ENCODE assay signal across 9 cellular contexts in the genomic region with DNA sequence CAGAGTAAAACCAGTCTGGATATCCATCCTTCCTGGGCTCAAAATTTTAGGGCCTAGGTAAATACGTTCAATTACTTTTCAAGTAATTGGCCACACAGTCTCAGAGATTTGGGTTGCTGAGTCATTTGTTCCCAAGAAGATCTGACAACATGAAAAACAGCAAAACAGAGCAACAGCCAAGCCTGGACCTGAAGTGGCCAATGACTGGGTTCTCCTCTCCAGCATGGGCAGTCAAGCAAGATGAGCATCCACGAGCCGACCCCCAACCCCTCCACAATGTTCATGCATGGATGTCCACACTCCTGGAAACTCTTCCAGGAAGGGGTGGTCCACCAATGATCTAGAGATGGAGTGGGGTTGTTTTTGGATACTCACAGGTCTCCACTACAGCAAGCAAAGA.
DNase-seq lines count a peak whose midpoint lies in the region; ATAC-seq, FAIRE-seq and TF ChIP-seq lines count a peak whose summit lies in the region.
"Had no signal": no experiment of that assay in that cellular context is flagged by ENCODE, and none has a peak within 500 bp of the region (broad histone marks: within the 10 kb centered on the region; RNA-seq: fewer than 3 reads in every experiment).

No MANE protein-coding gene starts in this region.

- no peak for TF ChIP-seq EP300 in ovary (IDR thresholded peaks at IDR 0.05)

- no peaks in the 10 kb centered on the region for H3K27me3 ChIP-seq in CD4-positive, CD25-positive, alpha-beta regulatory T cell (ENCODE audit: control insufficient read depth, insufficient read depth, low read length)
- H3K27me3 ChIP-seq in endothelial cell of umbilical vein (ENCODE audit: control insufficient read depth in 2 of 2, insufficient read depth in 2 of 2, low read length in 2 of 2) (no peaks in the 10 kb centered on the region), ovary (no peaks in the 10 kb centered on the region), neuronal stem cell (ENCODE audit: control insufficient read depth in 3 of 3, insufficient read depth in 3 of 3, low read depth in 1 of 3, low read length in 3 of 3) (no peaks in the 10 kb centered on the region)

- H3K27me3 Mint-ChIP-seq in CD4-positive, CD25-positive, alpha-beta regulatory T cell = peaks cover 11% of the 10 kb centered on the region

- H3K9ac ChIP-seq in endothelial cell of umbilical vein (replicated peaks; ENCODE audit: extremely low read depth, insufficient read depth, low read length) = no peak overlapping the region
- H3K9ac ChIP-seq in neuronal stem cell (ENCODE audit: low read depth, low read length, poor library complexity) = no peak overlapping the region

- H3K9me1 ChIP-seq in endothelial cell of umbilical vein (replicated peaks; ENCODE audit: control insufficient read depth, extremely low read depth, insufficient read depth, low read length) = no peaks in the 10 kb centered on the region

- H2AK5ac ChIP-seq in neuronal stem cell (ENCODE audit: low read depth, low read length) = no peak overlapping the region

- H2BK5ac ChIP-seq in neuronal stem cell (ENCODE audit: low read length) = no peak overlapping the region

- POLR2A ChIA-PET in RWPE1 (lab: Yijun Ruan, JAX; ENCODE audit: low non-redundant PET) = no interaction called here
- POLR2A ChIA-PET in endothelial cell of umbilical vein (lab: Charles Lee) = no interaction called here

- TF ChIP-seq POLR2A in endothelial cell of umbilical vein (IDR thresholded peaks at IDR 0.05; ENCODE audit: low read depth, low read length) = no peak
- no peak for TF ChIP-seq POLR2A in ovary (IDR thresholded peaks at IDR 0.05)
- TF ChIP-seq POLR2A in GM12892 (IDR thresholded peaks at IDR 0.05; ENCODE audit: low read depth, low read length) = no peak

- no peak overlapping the region for H4K91ac ChIP-seq in neuronal stem cell (ENCODE audit: low read depth, low read length, poor library complexity)

- peak overlapping the region; percentile 95 for H3K27ac ChIP-seq in CD4-positive, CD25-positive, alpha-beta regulatory T cell (ENCODE audit: insufficient read depth, low read length, poor library complexity, severe bottlenecking)
- H3K27ac ChIP-seq in RWPE1 (peak overlapping the region; percentile 91), endothelial cell of umbilical vein (ENCODE audit: insufficient read depth, low read depth, low read length) (peak overlapping the region; percentile 89), ovary (peak overlapping the region; percentile 96 to 97), neuronal stem cell (replicated peaks; ENCODE audit: low read length) (no peak overlapping the region)

- intact Hi-C loops in endothelial cell of umbilical vein (cut with micrococcal nuclease) (loop anchor here (5.0 kb wide), 2 partner anchors 158 to 418 kb away; a partner anchor contains a TSS), ovary (cut with DNase I) (loop anchor here in 1 of 4 donors (10.0 kb wide), 1 partner anchor 140 kb away; no protein-coding TSS in a partner anchor)

- dilution Hi-C loops in endothelial cell of umbilical vein (cut with MboI; ENCODE audit: extremely low pct_ligation_motif_present, low sequenced_read_pairs) = no loop called here

- H3K4me1 ChIP-seq in CD4-positive, CD25-positive, alpha-beta regulatory T cell (ENCODE audit: control insufficient read depth, insufficient read depth, low read length, poor library complexity, severe bottlenecking) = peaks cover 71% of the 10 kb centered on the region
- peaks cover 45% of the 10 kb centered on the region for H3K4me1 ChIP-seq in endothelial cell of umbilical vein (ENCODE audit: control insufficient read depth, extremely low read depth, insufficient read depth, low read length)
- H3K4me1 ChIP-seq in ovary (ENCODE audit: insufficient read depth) = peaks cover 38% of the 10 kb centered on the region
- peaks cover 4% of the 10 kb centered on the region in 2 donors for H3K4me1 ChIP-seq in neuronal stem cell (ENCODE audit: control insufficient read depth in 2 of 2, insufficient read depth in 1 of 2, low read depth in 1 of 2, low read length in 2 of 2)

- H3K23ac ChIP-seq in neuronal stem cell (ENCODE audit: low read depth, low read length, poor library complexity) = no peak overlapping the region

- H2BK15ac ChIP-seq in neuronal stem cell (ENCODE audit: low read length) = no peak overlapping the region

- ATAC-seq in CD4-positive, CD25-positive, alpha-beta regulatory T cell (ENCODE audit: low read depth in 2 of 2) = no peak

- peaks cover 3% of the 10 kb centered on the region for H3K36me3 ChIP-seq in CD4-positive, CD25-positive, alpha-beta regulatory T cell (ENCODE audit: control insufficient read depth, insufficient read depth, low read length)
- H3K36me3 ChIP-seq in endothelial cell of umbilical vein (ENCODE audit: control insufficient read depth in 2 of 2, extremely low read depth in 1 of 2, insufficient read depth in 2 of 2, low read length in 2 of 2) (no peaks in the 10 kb centered on the region), ovary (no peaks in the 10 kb centered on the region), neuronal stem cell (replicated peaks in 1 of 2; ENCODE audit: control insufficient read depth in 2 of 2, insufficient read depth in 2 of 2, low read length in 2 of 2) (peaks cover 0 to 20% of the 10 kb centered on the region in 2 donors)

- H2AFZ ChIP-seq in endothelial cell of umbilical vein (ENCODE audit: low read depth, low read length) = no peak overlapping the region
- no peak overlapping the region for H2AFZ ChIP-seq in neuronal stem cell (ENCODE audit: low read length)

- BruUV-seq in endothelial cell of umbilical vein (replicated peaks; lab: Mats Ljungman, UMichigan) = no TSS peak

- no peak overlapping the region for H2BK12ac ChIP-seq in neuronal stem cell (ENCODE audit: low read length)

- peak overlapping the region; percentile 96 to 100 (median 98) for H3K27ac Mint-ChIP-seq in CD4-positive, CD25-positive, alpha-beta regulatory T cell

- no peak overlapping the region for H3K18ac ChIP-seq in neuronal stem cell (ENCODE audit: low read length)

- no peak overlapping the region for H3K4ac ChIP-seq in neuronal stem cell (ENCODE audit: low read length)

- CTCF ChIA-PET in RWPE1 (lab: Yijun Ruan, JAX) = interaction anchor here (0.6 to 1.8 kb wide), 5 partner anchors 13 to 73 kb away, joined by 4 to 9 read pairs (median 8); no protein-coding TSS in a partner anchor
- CTCF ChIA-PET in endothelial cell of umbilical vein (lab: Charles Lee) = interaction anchor here (1.1 to 21.9 kb wide), 8 partner anchors 9 to 169 kb away, joined by 3 to 634 read pairs (median 6); no protein-coding TSS in a partner anchor

- no peak overlapping the region for H3K4me2 ChIP-seq in endothelial cell of umbilical vein (ENCODE audit: insufficient read depth, low read length)
- no peak overlapping the region for H3K4me2 ChIP-seq in neuronal stem cell (ENCODE audit: insufficient read depth, low read length, poor library complexity, severe bottlenecking)

- H3K4me3 Mint-ChIP-seq in CD4-positive, CD25-positive, alpha-beta regulatory T cell = peak overlapping the region; percentile 87 to 97 (median 93)

- no peak overlapping the region for H2BK120ac ChIP-seq in neuronal stem cell (ENCODE audit: low read depth, low read length)

- H4K8ac ChIP-seq in neuronal stem cell (ENCODE audit: low read depth, low read length) = no peak overlapping the region

- peak in 1 of 3 donors; percentile 43 for DNase-seq in CD4-positive, CD25-positive, alpha-beta regulatory T cell
- DNase-seq in RWPE1 (ENCODE audit: low spot score) (no peak), endothelial cell of umbilical vein (ENCODE audit: low read depth, low spot score) (no peak), ovary (peak in 2 of 5 donors; percentile 49 to 63), GM12892 (ENCODE audit: insufficient read length) (no peak), neuronal stem cell (ENCODE audit: low spot score) (no peak), GM10266 (ENCODE audit: extremely low spot score) (no peak), iPS-NIHi7 (ENCODE audit: extremely low spot score) (no peak)
- DNase-seq: GF-D8 had no signal

- peaks cover 31 to 95% (median 66%) of the 10 kb centered on the region in 4 donors for H3K4me1 Mint-ChIP-seq in CD4-positive, CD25-positive, alpha-beta regulatory T cell

- no peaks in the 10 kb centered on the region for H4K20me1 ChIP-seq in endothelial cell of umbilical vein (replicated peaks; ENCODE audit: control insufficient read depth, extremely low read depth, insufficient read depth, low read length)

- peaks cover 36% of the 10 kb centered on the region for H3K79me2 ChIP-seq in endothelial cell of umbilical vein (ENCODE audit: control insufficient read depth, insufficient read depth, low read length)

- TF ChIP-seq CTCF in RWPE1 (conservative IDR thresholded peaks at IDR 0.05; ENCODE audit: low read depth) (no peak), endothelial cell of umbilical vein (IDR thresholded peaks at IDR 0.05; ENCODE audit: extremely low read depth in 1 of 2, insufficient read depth in 1 of 2, low read depth in 1 of 2, low read length in 2 of 2) (no peak), ovary (IDR thresholded peaks at IDR 0.05) (no peak), GM10266 (IDR thresholded peaks at IDR 0.05; ENCODE audit: control insufficient read depth, insufficient read depth, low read depth, missing control alignments) (no peak)

- H3K79me1 ChIP-seq in neuronal stem cell (ENCODE audit: low read depth, low read length) = no peaks in the 10 kb centered on the region

- H3K36me3 Mint-ChIP-seq in CD4-positive, CD25-positive, alpha-beta regulatory T cell = peaks cover 20% of the 10 kb centered on the region

- H3K14ac ChIP-seq in neuronal stem cell (ENCODE audit: low read length) = no peak overlapping the region

- no peaks in the 10 kb centered on the region for H3K9me3 ChIP-seq in CD4-positive, CD25-positive, alpha-beta regulatory T cell (ENCODE audit: control insufficient read depth in 2 of 2, low read length in 2 of 2)
- H3K9me3 ChIP-seq in endothelial cell of umbilical vein (replicated peaks; ENCODE audit: control insufficient read depth, insufficient read depth, low read length) (no peaks in the 10 kb centered on the region), ovary (no peaks in the 10 kb centered on the region), neuronal stem cell (replicated peaks in 1 of 2; ENCODE audit: control insufficient read depth in 2 of 2, insufficient read depth in 1 of 2, low read depth in 1 of 2, low read length in 2 of 2) (no peaks in the 10 kb centered on the region)

- WGBS in ovary, 3 donors = 55 to 63% (median 62%) methylated on average over 3 of the region's 3 CpGs
- no CpG with 5 or more reads among the region's 3 CpGs for WGBS in neuronal stem cell (ENCODE audit: extremely low coverage in 2 of 2, insufficient read length in 2 of 2, insufficient replicate concordance in 1 of 2), 2 donors

- FAIRE-seq in endothelial cell of umbilical vein (lab: Jason Lieb, UNC) (no peak), GM12892 (lab: Jason Lieb, UNC) (no peak)

- peak overlapping the region; percentile 95 for H3K4me3 ChIP-seq in CD4-positive, CD25-positive, alpha-beta regulatory T cell (ENCODE audit: low read depth, low read length)
- H3K4me3 ChIP-seq in endothelial cell of umbilical vein (replicated peaks in 1 of 3; ENCODE audit: insufficient read depth in 1 of 3, low read depth in 1 of 3, low read length in 3 of 3) (no peak overlapping the region), ovary (peak overlapping the region; percentile 78), neuronal stem cell (ENCODE audit: low read length in 2 of 2) (no peak overlapping the region)

- H3K9me3 Mint-ChIP-seq in CD4-positive, CD25-positive, alpha-beta regulatory T cell = peaks cover 0 to 3% (median 0%) of the 10 kb centered on the region in 7 donors

Comparison
In these comparisons a context has a peak if more than half of its experiments do, and no peak if none do; other contexts are left out.
1. H3K4me3 ChIP-seq: peak in CD4-positive, CD25-positive, alpha-beta regulatory T cell (single experiment) and ovary (single experiment); none in endothelial cell of umbilical vein (0 of 3) and neuronal stem cell (0 of 2).